In genomic region chr1:172742599-172743500, GRCh38 we compare ENCODE assay signal across 8 cellular contexts.
DNase-seq lines count a peak whose midpoint lies in the region; ATAC-seq and TF ChIP-seq lines count a peak whose summit lies in the region.

No MANE protein-coding gene starts in this region.

- ATAC-seq in lower lobe of right lung (peak in 1 of 2 donors; percentile 40), GM18502 (IDR thresholded peaks at IDR 0.05; ENCODE audit: poor library complexity, unreplicated experiment) (no peak), GM18868 (IDR thresholded peaks at IDR 0.05; ENCODE audit: unreplicated experiment) (no peak)

- H3K4me1 ChIP-seq in lower lobe of right lung = peaks cover 27% of the 10 kb centered on the region

- no peaks in the 10 kb centered on the region for H3K36me3 ChIP-seq in lower lobe of right lung

- H3K27ac ChIP-seq in 22Rv1 (no peak overlapping the region), lower lobe of right lung (no peak overlapping the region)

- H3K4me3 ChIP-seq in astrocyte of the spinal cord (ENCODE audit: low read depth, low read length) = no peak overlapping the region
- H3K4me3 ChIP-seq in lower lobe of right lung = no peak overlapping the region

- in situ Hi-C loops in astrocyte of the spinal cord (cut with HindIII; ENCODE audit: low sequenced_read_pairs) = no loop called here

- DNase-seq in Daoy (ENCODE audit: low read depth) = peak; percentile 25
- DNase-seq in NCI-H1694 treated with DMSO at 0.1 percent for 48 hours (lab: John Stamatoyannopoulos, UW) = peak; percentile 50
- peak; percentile 60 for DNase-seq in astrocyte of the spinal cord (ENCODE audit: low read depth, low spot score)
- DNase-seq in lower lobe of right lung = no peak
- DNase-seq in stimulated activated CD4-positive, alpha-beta T cell treated with anti-CD3 and anti-CD28 coated beads, Interleukin-2, amount 100 ng/mL, for 48 hours = no peak

- peak; percentile 97 for TF ChIP-seq CTCF in 22Rv1 (IDR thresholded peaks at IDR 0.05)
- TF ChIP-seq CTCF in astrocyte of the spinal cord (IDR thresholded peaks at IDR 0.05; ENCODE audit: low read depth, low read length) = peak; percentile 65
- TF ChIP-seq CTCF in lower lobe of right lung (IDR thresholded peaks at IDR 0.05) = peak; percentile 73

- no peaks in the 10 kb centered on the region for H3K9me3 ChIP-seq in lower lobe of right lung

- intact Hi-C loops in lower lobe of right lung (cut with DNase I) = loop anchor here (5.0 kb wide), 1 partner anchor 464 kb away; the partner anchor contains the start of gene TNFSF4

- H3K27me3 ChIP-seq in lower lobe of right lung (ENCODE audit: low read depth) = no peaks in the 10 kb centered on the region

Comparison
In these comparisons a context has a peak if more than half of its experiments do, and no peak if none do; other contexts are left out.
1. DNase-seq: peak in Daoy (single experiment), NCI-H1694 treated with DMSO at 0.1 percent for 48 hours (single experiment) and astrocyte of the spinal cord (single experiment); none in lower lobe of right lung (single experiment) and stimulated activated CD4-positive, alpha-beta T cell treated with anti-CD3 and anti-CD28 coated beads, Interleukin-2, amount 100 ng/mL, for 48 hours (0 of 2).
2. Peak in every context shown above with its lines, with median percentiles within 50 percentile points of each other: CTCF ChIP-seq.